ENCODE assay signal across 21 cellular contexts in the genomic region with DNA sequence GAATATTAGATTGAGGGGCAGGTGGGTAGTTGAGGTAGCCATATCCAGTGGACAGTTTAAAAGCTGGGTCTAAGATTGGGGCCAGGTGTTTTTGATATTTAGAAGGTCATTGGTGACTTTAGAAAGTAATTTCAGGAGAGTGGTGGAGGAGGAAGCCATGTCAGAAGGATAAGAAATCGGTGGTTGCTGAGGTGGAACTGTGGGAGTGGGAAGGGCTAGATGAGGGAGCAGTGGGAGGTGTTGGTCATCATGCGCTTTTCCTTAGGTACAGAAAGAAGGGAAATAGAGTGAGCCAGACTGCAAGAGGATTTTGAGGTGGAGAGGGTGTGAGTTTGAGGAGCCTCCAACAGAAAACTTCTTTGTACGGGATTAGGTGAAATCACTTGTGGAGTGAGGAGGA. TPM values are rescaled to one million over a fixed set of nuclear protein-coding genes. Genes with fewer than 3 reads are reported as not detected.
A peak's percentile ranks its signal among the peaks of the same experiment; 100 is the strongest.
DNase-seq lines count a peak whose midpoint lies in the region; ATAC-seq and TF ChIP-seq lines count a peak whose summit lies in the region.
"Had no signal": no experiment of that assay in that cellular context is flagged by ENCODE, and none has a peak within 500 bp of the region (broad histone marks: within the 10 kb centered on the region; RNA-seq: fewer than 3 reads in every experiment).

No MANE protein-coding gene starts in this region.

- H3K36me3 Mint-ChIP-seq in activated CD8-positive, alpha-beta T cell treated with anti-CD3 and anti-CD28 coated beads for 36 hours (ENCODE audit: low read depth) = peaks cover 60% of the 10 kb centered on the region
- peaks cover 43% of the 10 kb centered on the region for H3K36me3 Mint-ChIP-seq in activated CD8-positive, alpha-beta T cell treated with anti-CD3 and anti-CD28 coated beads, Interleukin-2, amount 10 ng/mL, durations not matched to agents 7 days and 5 days (ENCODE audit: low read depth)
- H3K36me3 Mint-ChIP-seq in CD4-positive, CD25-positive, alpha-beta regulatory T cell = peaks cover 32% of the 10 kb centered on the region
- H3K36me3 Mint-ChIP-seq in activated T-helper 17 cell treated with anti-CD3 and anti-CD28 coated beads, Interleukin-2, amount 50 U/mL, for 72 hours (ENCODE audit: low read depth) = peaks cover 54% of the 10 kb centered on the region
- peaks cover 21% of the 10 kb centered on the region for H3K36me3 Mint-ChIP-seq in memory B cell
- peaks cover 18% of the 10 kb centered on the region for H3K36me3 Mint-ChIP-seq in activated CD4-positive, alpha-beta memory T cell treated with anti-CD3 and anti-CD28 coated beads for 36 hours

- no peaks in the 10 kb centered on the region for H3K9me3 Mint-ChIP-seq in activated CD8-positive, alpha-beta T cell treated with anti-CD3 and anti-CD28 coated beads for 36 hours
- H3K9me3 Mint-ChIP-seq in activated CD8-positive, alpha-beta T cell treated with anti-CD3 and anti-CD28 coated beads, Interleukin-2, amount 10 ng/mL, durations not matched to agents 7 days and 5 days (ENCODE audit: insufficient read depth) = no peaks in the 10 kb centered on the region
- H3K9me3 Mint-ChIP-seq in CD4-positive, CD25-positive, alpha-beta regulatory T cell = no peaks in the 10 kb centered on the region
- H3K9me3 Mint-ChIP-seq in activated T-helper 17 cell treated with anti-CD3 and anti-CD28 coated beads, Interleukin-2, amount 50 U/mL, for 72 hours = no peaks in the 10 kb centered on the region
- H3K9me3 Mint-ChIP-seq in memory B cell = no peaks in the 10 kb centered on the region
- H3K9me3 Mint-ChIP-seq in activated CD4-positive, alpha-beta memory T cell treated with anti-CD3 and anti-CD28 coated beads for 36 hours = no peaks in the 10 kb centered on the region
- H3K9me3 Mint-ChIP-seq: H9 had no signal

- H3K36me3 ChIP-seq in CD4-positive, CD25-positive, alpha-beta regulatory T cell (ENCODE audit: control insufficient read depth, insufficient read depth, low read length) = peaks cover 35% of the 10 kb centered on the region
- H3K36me3 ChIP-seq: Peyer's patch had no signal

- no peak for TF ChIP-seq CTCF in activated CD8-positive, alpha-beta T cell treated with anti-CD3 and anti-CD28 coated beads for 36 hours (IDR thresholded peaks at IDR 0.05)

- no peak for ATAC-seq in activated CD8-positive, alpha-beta T cell treated with anti-CD3 and anti-CD28 coated beads for 36 hours
- no peak for ATAC-seq in activated CD8-positive, alpha-beta T cell treated with anti-CD3 and anti-CD28 coated beads, Interleukin-2, amount 10 ng/mL, durations not matched to agents 7 days and 5 days
- ATAC-seq in CD4-positive, CD25-positive, alpha-beta regulatory T cell (ENCODE audit: low read depth in 2 of 2) = no peak
- ATAC-seq in activated T-helper 17 cell treated with anti-CD3 and anti-CD28 coated beads, Interleukin-2, amount 50 U/mL, for 72 hours (replicated peaks) = peak; percentile 36
- no peak for ATAC-seq in memory B cell (ENCODE audit: low read depth)
- ATAC-seq in GM19455 (IDR thresholded peaks at IDR 0.05; ENCODE audit: unreplicated experiment) = no peak

- peak overlapping the region; percentile 21 for H3K27ac Mint-ChIP-seq in activated CD8-positive, alpha-beta T cell treated with anti-CD3 and anti-CD28 coated beads for 36 hours
- no peak overlapping the region for H3K27ac Mint-ChIP-seq in activated CD8-positive, alpha-beta T cell treated with anti-CD3 and anti-CD28 coated beads, Interleukin-2, amount 10 ng/mL, durations not matched to agents 7 days and 5 days
- peak overlapping the region in 2 of 3 donors; percentile 12 to 33 for H3K27ac Mint-ChIP-seq in CD4-positive, CD25-positive, alpha-beta regulatory T cell
- peak overlapping the region; percentile 55 for H3K27ac Mint-ChIP-seq in activated T-helper 17 cell treated with anti-CD3 and anti-CD28 coated beads, Interleukin-2, amount 50 U/mL, for 72 hours
- H3K27ac Mint-ChIP-seq in memory B cell = peak overlapping the region; percentile 28
- no peak overlapping the region for H3K27ac Mint-ChIP-seq in activated CD4-positive, alpha-beta memory T cell treated with anti-CD3 and anti-CD28 coated beads for 36 hours
- H3K27ac Mint-ChIP-seq: B cell had no signal

- intact Hi-C loops in activated CD8-positive, alpha-beta T cell treated with anti-CD3 and anti-CD28 coated beads for 36 hours (cut with micrococcal nuclease) = no loop called here
- intact Hi-C loops in activated CD4-positive, alpha-beta memory T cell treated with anti-CD3 and anti-CD28 coated beads for 36 hours (cut with micrococcal nuclease) = no loop called here

- no peaks in the 10 kb centered on the region for H3K9me3 ChIP-seq in CD4-positive, CD25-positive, alpha-beta regulatory T cell (ENCODE audit: control insufficient read depth in 2 of 2, low read length in 2 of 2)
- H3K9me3 ChIP-seq: Caco-2, MG63, Peyer's patch had no signal

- POLR2A ChIA-PET in activated CD8-positive, alpha-beta T cell treated with anti-CD3 and anti-CD28 coated beads for 36 hours (lab: Charles Lee) = no interaction called here
- POLR2A ChIA-PET in activated CD8-positive, alpha-beta T cell treated with anti-CD3 and anti-CD28 coated beads, Interleukin-2, amount 10 ng/mL, durations not matched to agents 7 days and 5 days (lab: Charles Lee) = no interaction called here
- POLR2A ChIA-PET in activated CD4-positive, alpha-beta memory T cell treated with anti-CD3 and anti-CD28 coated beads for 36 hours (lab: Charles Lee) = no interaction called here

- peaks cover 19% of the 10 kb centered on the region for H3K4me1 ChIP-seq in CD4-positive, CD25-positive, alpha-beta regulatory T cell (ENCODE audit: control insufficient read depth, insufficient read depth, low read length, poor library complexity, severe bottlenecking)
- H3K4me1 ChIP-seq: Caco-2 had no signal

- no peaks in the 10 kb centered on the region for H3K27me3 Mint-ChIP-seq in activated CD8-positive, alpha-beta T cell treated with anti-CD3 and anti-CD28 coated beads for 36 hours
- no peaks in the 10 kb centered on the region for H3K27me3 Mint-ChIP-seq in activated CD8-positive, alpha-beta T cell treated with anti-CD3 and anti-CD28 coated beads, Interleukin-2, amount 10 ng/mL, durations not matched to agents 7 days and 5 days (ENCODE audit: low read depth)
- no peaks in the 10 kb centered on the region for H3K27me3 Mint-ChIP-seq in CD4-positive, CD25-positive, alpha-beta regulatory T cell
- H3K27me3 Mint-ChIP-seq in activated T-helper 17 cell treated with anti-CD3 and anti-CD28 coated beads, Interleukin-2, amount 50 U/mL, for 72 hours = no peaks in the 10 kb centered on the region
- H3K27me3 Mint-ChIP-seq in memory B cell = no peaks in the 10 kb centered on the region
- no peaks in the 10 kb centered on the region for H3K27me3 Mint-ChIP-seq in activated CD4-positive, alpha-beta memory T cell treated with anti-CD3 and anti-CD28 coated beads for 36 hours
- H3K27me3 Mint-ChIP-seq: B cell had no signal

- H3K4me1 Mint-ChIP-seq in activated CD8-positive, alpha-beta T cell treated with anti-CD3 and anti-CD28 coated beads for 36 hours (ENCODE audit: low read depth) = peaks cover 66% of the 10 kb centered on the region
- peaks cover 28% of the 10 kb centered on the region for H3K4me1 Mint-ChIP-seq in activated CD8-positive, alpha-beta T cell treated with anti-CD3 and anti-CD28 coated beads, Interleukin-2, amount 10 ng/mL, durations not matched to agents 7 days and 5 days (ENCODE audit: low read depth)
- peaks cover 20 to 72% (median 54%) of the 10 kb centered on the region in 4 donors for H3K4me1 Mint-ChIP-seq in CD4-positive, CD25-positive, alpha-beta regulatory T cell
- peaks cover 43% of the 10 kb centered on the region for H3K4me1 Mint-ChIP-seq in activated T-helper 17 cell treated with anti-CD3 and anti-CD28 coated beads, Interleukin-2, amount 50 U/mL, for 72 hours
- H3K4me1 Mint-ChIP-seq in memory B cell = peaks cover 31% of the 10 kb centered on the region
- peaks cover 54% of the 10 kb centered on the region for H3K4me1 Mint-ChIP-seq in activated CD4-positive, alpha-beta memory T cell treated with anti-CD3 and anti-CD28 coated beads for 36 hours (ENCODE audit: low read depth)

- CTCF ChIA-PET in activated CD8-positive, alpha-beta T cell treated with anti-CD3 and anti-CD28 coated beads for 36 hours (lab: Charles Lee) = no interaction called here
- CTCF ChIA-PET in activated CD8-positive, alpha-beta T cell treated with anti-CD3 and anti-CD28 coated beads, Interleukin-2, amount 10 ng/mL, durations not matched to agents 7 days and 5 days (lab: Charles Lee) = interaction anchor here (1.3 kb wide), 1 partner anchor 10 kb away, joined by 4 read pairs; no protein-coding TSS in a partner anchor
- CTCF ChIA-PET in activated CD4-positive, alpha-beta memory T cell treated with anti-CD3 and anti-CD28 coated beads for 36 hours (lab: Charles Lee) = no interaction called here

- no peak overlapping the region for H3K27ac ChIP-seq in CD4-positive, CD25-positive, alpha-beta regulatory T cell (ENCODE audit: insufficient read depth, low read length, poor library complexity, severe bottlenecking)
- H3K27ac ChIP-seq: HL-60, Peyer's patch had no signal

- H3K4me3 Mint-ChIP-seq in activated CD8-positive, alpha-beta T cell treated with anti-CD3 and anti-CD28 coated beads for 36 hours = no peak overlapping the region
- H3K4me3 Mint-ChIP-seq in activated CD8-positive, alpha-beta T cell treated with anti-CD3 and anti-CD28 coated beads, Interleukin-2, amount 10 ng/mL, durations not matched to agents 7 days and 5 days = no peak overlapping the region
- H3K4me3 Mint-ChIP-seq in CD4-positive, CD25-positive, alpha-beta regulatory T cell = no peak overlapping the region
- peak overlapping the region; percentile 44 for H3K4me3 Mint-ChIP-seq in activated T-helper 17 cell treated with anti-CD3 and anti-CD28 coated beads, Interleukin-2, amount 50 U/mL, for 72 hours
- H3K4me3 Mint-ChIP-seq in memory B cell = no peak overlapping the region
- H3K4me3 Mint-ChIP-seq in activated CD4-positive, alpha-beta memory T cell treated with anti-CD3 and anti-CD28 coated beads for 36 hours = no peak overlapping the region
- H3K4me3 Mint-ChIP-seq: B cell, H9 had no signal

- no peaks in the 10 kb centered on the region for H3K27me3 ChIP-seq in CD4-positive, CD25-positive, alpha-beta regulatory T cell (ENCODE audit: control insufficient read depth, insufficient read depth, low read length)
- H3K27me3 ChIP-seq: MG63, Peyer's patch had no signal

- H3K4me3 ChIP-seq in CD4-positive, CD25-positive, alpha-beta regulatory T cell (ENCODE audit: low read depth, low read length) = no peak overlapping the region
- H3K4me3 ChIP-seq: MG63, Peyer's patch had no signal

- DNase-seq in activated CD8-positive, alpha-beta T cell treated with anti-CD3 and anti-CD28 coated beads for 36 hours = no peak
- no peak for DNase-seq in activated CD8-positive, alpha-beta T cell treated with anti-CD3 and anti-CD28 coated beads, Interleukin-2, amount 10 ng/mL, durations not matched to agents 7 days and 5 days
- DNase-seq in CD4-positive, CD25-positive, alpha-beta regulatory T cell = no peak
- no peak for DNase-seq in memory B cell (ENCODE audit: low spot score in 2 of 2)
- DNase-seq in germinal center (ENCODE audit: low spot score) = no peak
- DNase-seq in activated CD4-positive, alpha-beta memory T cell treated with anti-CD3 and anti-CD28 coated beads for 36 hours = no peak
- DNase-seq: Caco-2, GDM1, H9, MG63, NCI-H1048, NCI-H1436 treated with DMSO at 0.1 percent for 48 hours, NCI-H2029 treated with DMSO at 0.1 percent for 48 hours, NCI-H2171 treated with DMSO at 0.1 percent for 48 hours, NCI-H446, NCI-H69, Peyer's patch had no signal

RNA-seq across cellular contexts. Expression of gene MTR, which starts 7.2 kb away (rescaled TPM):
- total RNA-seq in activated CD8-positive, alpha-beta T cell treated with anti-CD3 and anti-CD28 coated beads for 36 hours = 10 to 100 TPM; 72.4 to 72.7 TPM
- 10 to 100 TPM; 41.7 to 44.7 TPM for total RNA-seq in activated CD8-positive, alpha-beta T cell treated with anti-CD3 and anti-CD28 coated beads, Interleukin-2, amount 10 ng/mL, durations not matched to agents 7 days and 5 days
- 44.5 TPM for total RNA-seq in CD4-positive, CD25-positive, alpha-beta regulatory T cell
- 10 to 100 TPM; 12.6 to 15.0 (median 14.5) TPM for polyA plus RNA-seq in CD4-positive, CD25-positive, alpha-beta regulatory T cell
- total RNA-seq in activated T-helper 17 cell treated with anti-CD3 and anti-CD28 coated beads, Interleukin-2, amount 50 U/mL, for 72 hours = 10 to 100 TPM; 52.3 to 94.6 TPM
- total RNA-seq in activated CD4-positive, alpha-beta memory T cell treated with anti-CD3 and anti-CD28 coated beads for 36 hours = 10 to 100 TPM; 46.3 to 46.6 TPM

Comparison
In these comparisons a context has a peak if more than half of its experiments do, and no peak if none do; other contexts are left out.
1. H3K27ac Mint-ChIP-seq: peak in activated CD8-positive, alpha-beta T cell treated with anti-CD3 and anti-CD28 coated beads for 36 hours (single experiment), CD4-positive, CD25-positive, alpha-beta regulatory T cell (2 of 3), activated T-helper 17 cell treated with anti-CD3 and anti-CD28 coated beads, Interleukin-2, amount 50 U/mL, for 72 hours (single experiment) and memory B cell (single experiment); none in activated CD8-positive, alpha-beta T cell treated with anti-CD3 and anti-CD28 coated beads, Interleukin-2, amount 10 ng/mL, durations not matched to agents 7 days and 5 days (single experiment) and activated CD4-positive, alpha-beta memory T cell treated with anti-CD3 and anti-CD28 coated beads for 36 hours (single experiment).